Comparison of ENCODE assay signal across 8 cellular contexts in the genomic region with DNA sequence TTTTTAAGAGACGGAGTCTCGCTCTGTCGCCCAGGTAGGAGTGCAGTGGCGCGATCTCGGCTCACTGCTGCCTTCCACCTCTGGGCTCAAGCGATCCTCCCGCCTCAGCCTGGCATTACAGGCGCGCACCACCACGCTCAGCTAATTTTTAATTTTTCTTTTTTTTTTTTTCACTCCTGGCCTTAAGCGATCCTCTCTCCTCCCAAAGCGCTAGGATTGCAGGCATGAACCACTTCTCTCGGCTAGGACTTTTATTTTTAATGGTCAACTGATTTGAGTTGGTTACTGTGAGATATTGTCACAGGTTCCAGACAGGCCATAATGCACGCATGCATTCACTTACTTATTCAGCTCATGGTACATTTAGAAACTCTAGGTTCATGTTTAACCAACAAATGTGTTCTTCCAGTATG. TPM values are rescaled to one million over a fixed set of nuclear protein-coding genes. Genes with fewer than 3 reads are reported as not detected.
A peak's percentile ranks its signal among the peaks of the same experiment; 100 is the strongest.
DNase-seq lines count a peak whose midpoint lies in the region; ATAC-seq, FAIRE-seq and TF ChIP-seq lines count a peak whose summit lies in the region.

No MANE protein-coding gene starts in this region.

- ATAC-seq in Right ventricle myocardium inferior = no peak
- ATAC-seq in WTC11 = peak; percentile 2; the same call in 1 of the 2 replicates
- ATAC-seq in GM19467 (IDR thresholded peaks at IDR 0.05; ENCODE audit: unreplicated experiment) = no peak

- peak overlapping the region; percentile 99 for H3K9ac ChIP-seq in keratinocyte (ENCODE audit: control insufficient read depth, extremely low read depth, insufficient read depth, low read length)

- H3K27me3 ChIP-seq in right atrium auricular region (no peaks in the 10 kb centered on the region), keratinocyte (ENCODE audit: control insufficient read depth, extremely low read depth, insufficient read depth, low read length) (no peaks in the 10 kb centered on the region), tibial nerve (no peaks in the 10 kb centered on the region)

- no peak for TF ChIP-seq EP300 in tibial nerve (IDR thresholded peaks at IDR 0.05)

- CTCF ChIA-PET in WTC11 (lab: Charles Lee) = interaction anchor here (3.0 kb wide), 1 partner anchor 10 kb away, joined by 40 read pairs; a partner anchor contains a TSS

- POLR2A ChIA-PET in WTC11 (lab: Charles Lee) = interaction anchor here (2.7 kb wide), 1 partner anchor 9 kb away, joined by 37 read pairs; a partner anchor contains a TSS

- peaks cover 13% of the 10 kb centered on the region for H3K4me1 Mint-ChIP-seq in WTC11

- H3K9me3 ChIP-seq in right atrium auricular region (no peaks in the 10 kb centered on the region), keratinocyte (ENCODE audit: control insufficient read depth, low read depth, low read length) (no peaks in the 10 kb centered on the region), tibial nerve (no peaks in the 10 kb centered on the region)

- peak overlapping the region; percentile 91 to 97 for H3K27ac ChIP-seq in right atrium auricular region
- peak overlapping the region; percentile 99 for H3K27ac ChIP-seq in keratinocyte (ENCODE audit: control insufficient read depth, insufficient read depth, low read length)
- H3K27ac ChIP-seq in tibial nerve = peak overlapping the region; percentile 80 to 96 (median 90)

- no peak for TF ChIP-seq POLR2A in tibial nerve (IDR thresholded peaks at IDR 0.05)

- dilution Hi-C loops in keratinocyte (cut with MboI; ENCODE audit: extremely low pct_ligation_motif_present, low sequenced_read_pairs) = no loop called here

- H3K4me2 ChIP-seq in keratinocyte (ENCODE audit: control insufficient read depth, extremely low read depth, insufficient read depth, low read depth, low read length) = peak overlapping the region; percentile 82

- DNase-seq in right atrium auricular region (ENCODE audit: low spot score) = no peak
- no peak for DNase-seq in Right ventricle myocardium inferior (ENCODE audit: missing footprints)
- DNase-seq in WTC11 (ENCODE audit: low spot score) = no peak
- DNase-seq in keratinocyte (ENCODE audit: low read depth, low spot score) = no peak
- no peak for DNase-seq in tibial nerve (ENCODE audit: low spot score in 2 of 2)
- no peak for DNase-seq in amygdala (lab: John Stamatoyannopoulos, UW)
- no peak for DNase-seq in cerebellar nuclear complex (lab: John Stamatoyannopoulos, UW)

- no peaks in the 10 kb centered on the region for H3K9me3 Mint-ChIP-seq in WTC11

- WGBS in tibial nerve, 2 donors = 8 to 11% methylated on average over 15 of the region's 15 CpGs

- no peak overlapping the region for H3K27ac Mint-ChIP-seq in WTC11

- TF ChIP-seq CTCF in right atrium auricular region (IDR thresholded peaks at IDR 0.05) (no peak), WTC11 (IDR thresholded peaks at IDR 0.05) (no peak), keratinocyte (optimal IDR thresholded peaks at IDR 0.05 in 1 of 3, IDR thresholded peaks at IDR 0.05 in 1 of 3, conservative IDR thresholded peaks at IDR 0.05 in 1 of 3; ENCODE audit: extremely low read depth in 1 of 3, insufficient read depth in 2 of 3, low read length in 3 of 3) (no peak), tibial nerve (IDR thresholded peaks at IDR 0.05) (no peak)

- intact Hi-C loops in Right ventricle myocardium inferior (cut with DNase I) = no loop called here

- H3K36me3 ChIP-seq in right atrium auricular region = peaks cover 24% of the 10 kb centered on the region
- peaks cover 14 to 29% of the 10 kb centered on the region in 2 experiments for H3K36me3 ChIP-seq in keratinocyte (ENCODE audit: control insufficient read depth in 2 of 2, extremely low read depth in 1 of 2, insufficient read depth in 2 of 2, low read length in 2 of 2)
- H3K36me3 ChIP-seq in tibial nerve = peaks cover 0 to 47% (median 0%) of the 10 kb centered on the region in 3 donors

- peaks cover 4% of the 10 kb centered on the region for H3K9me1 ChIP-seq in keratinocyte (ENCODE audit: control insufficient read depth, extremely low read depth, insufficient read depth, low read length)

- H4K20me1 ChIP-seq in keratinocyte (ENCODE audit: control insufficient read depth, extremely low read depth, insufficient read depth, low read length) = no peaks in the 10 kb centered on the region

- FAIRE-seq in keratinocyte (lab: Jason Lieb, UNC) = no peak

- peaks cover 0 to 18% of the 10 kb centered on the region in 2 donors for H3K4me1 ChIP-seq in right atrium auricular region
- H3K4me1 ChIP-seq in keratinocyte (ENCODE audit: control insufficient read depth, extremely low read depth, insufficient read depth, low read length) = peaks cover 31% of the 10 kb centered on the region
- H3K4me1 ChIP-seq in tibial nerve = peaks cover 0 to 19% (median 8%) of the 10 kb centered on the region in 4 donors

- H3K27me3 Mint-ChIP-seq in WTC11 (ENCODE audit: low read depth) = no peaks in the 10 kb centered on the region

- peak overlapping the region; percentile 71 for H2AFZ ChIP-seq in keratinocyte (ENCODE audit: control insufficient read depth, low read length)

- peaks cover 39% of the 10 kb centered on the region for H3K36me3 Mint-ChIP-seq in WTC11

- peak overlapping the region; percentile 95 for H3K4me3 Mint-ChIP-seq in WTC11

- H3K4me3 ChIP-seq in right atrium auricular region = peak overlapping the region; percentile 66 to 75
- H3K4me3 ChIP-seq in keratinocyte (ENCODE audit: control insufficient read depth in 2 of 3, extremely low read depth in 1 of 3, insufficient read depth in 2 of 3, low read depth in 1 of 3, low read length in 3 of 3) = peak overlapping the region; percentile 63 to 91 (median 79)
- H3K4me3 ChIP-seq in tibial nerve = peak overlapping the region; percentile 60 to 85 (median 74)

- peaks cover 23% of the 10 kb centered on the region for H3K79me2 ChIP-seq in keratinocyte (ENCODE audit: control insufficient read depth, insufficient read depth, low read length)

RNA-seq across cellular contexts. Expression of a gene that starts 0.9 kb away (rescaled TPM):
- 1 to 10 TPM; 2.8 to 3.9 TPM for total RNA-seq in right atrium auricular region
- 5.8 TPM for total RNA-seq in Right ventricle myocardium inferior
- total RNA-seq in WTC11 (2021) = 14.6 to 21.7 TPM (median 15.1 TPM) in 3 replicates
- polyA plus RNA-seq in keratinocyte = 4.2 to 9.8 TPM (median 7.4 TPM) in 3 replicates
- polyA plus RNA-seq in keratinocyte (2011; ENCODE audit: low read depth) = 1.9 TPM
- 4.0 and 8.0 TPM in 2 replicates for polyA plus RNA-seq in keratinocyte (2011; cell fraction: cytosol; rRNA removed)
- 6.3 and 8.3 TPM in 2 replicates for polyA plus RNA-seq in keratinocyte (2011; cell fraction: nucleus; rRNA removed)
- polyA plus RNA-seq in keratinocyte (2012; ENCODE audit: low replicate concordance) = 8.0 and 8.4 TPM in 2 replicates
- polyA minus RNA-seq in keratinocyte = 0.92 to 3.0 TPM (median 2.6 TPM) in 3 replicates
- 3.3 TPM for polyA minus RNA-seq in keratinocyte (2011; cell fraction: cytosol; rRNA and poly(A)+ RNA removed)
- polyA minus RNA-seq in keratinocyte (2011; cell fraction: nucleus; rRNA and poly(A)+ RNA removed) = 1.9 and 3.7 TPM in 2 replicates
- total RNA-seq in tibial nerve = 1 to 10 TPM; 2.7 to 5.7 (median 3.4) TPM

RNA-seq across cellular contexts. Expression of a gene that starts 1.0 kb away (rescaled TPM):
- total RNA-seq in right atrium auricular region (10 to 100 TPM in 1 of 2 donors, 1 to 10 TPM in 1; 8.2 to 12.8 TPM), Right ventricle myocardium inferior (16.1 TPM), WTC11 (2021) (119 to 146 TPM (median 128 TPM) in 3 replicates), tibial nerve (100 to 1,000 TPM in 1 of 4 donors, 10 to 100 TPM in 3; 33.3 to 120 (median 69.8) TPM)
- polyA plus RNA-seq in keratinocyte = 47.9 to 59.4 TPM (median 49.7 TPM) in 3 replicates
- 20.4 TPM for polyA plus RNA-seq in keratinocyte (2011; ENCODE audit: low read depth)
- polyA plus RNA-seq in keratinocyte (2011; cell fraction: cytosol; rRNA removed) = 26.0 and 26.5 TPM in 2 replicates
- polyA plus RNA-seq in keratinocyte (2011; cell fraction: nucleus; rRNA removed) = 152 and 177 TPM in 2 replicates
- 33.1 and 42.2 TPM in 2 replicates for polyA plus RNA-seq in keratinocyte (2012; ENCODE audit: low replicate concordance)
- polyA minus RNA-seq in keratinocyte = 72.2 to 162 TPM (median 93.9 TPM) in 3 replicates
- 38.8 TPM for polyA minus RNA-seq in keratinocyte (2011; cell fraction: cytosol; rRNA and poly(A)+ RNA removed)
- 48.7 and 95.7 TPM in 2 replicates for polyA minus RNA-seq in keratinocyte (2011; cell fraction: nucleus; rRNA and poly(A)+ RNA removed)

RNA-seq across cellular contexts. Expression of a gene that starts 9.0 kb away (rescaled TPM):
- total RNA-seq in right atrium auricular region (10 to 100 TPM; 26.7 to 30.1 TPM), Right ventricle myocardium inferior (44.5 TPM), WTC11 (2021) (38.1 to 49.6 TPM (median 42.0 TPM) in 3 replicates), tibial nerve (100 to 1,000 TPM in 1 of 4 donors, 10 to 100 TPM in 3; 53.6 to 107 (median 79.4) TPM)
- polyA plus RNA-seq in keratinocyte = 73.0 to 95.5 TPM (median 84.9 TPM) in 3 replicates
- 120 TPM for polyA plus RNA-seq in keratinocyte (2011; ENCODE audit: low read depth)
- 43.6 and 94.9 TPM in 2 replicates for polyA plus RNA-seq in keratinocyte (2011; cell fraction: cytosol; rRNA removed)
- polyA plus RNA-seq in keratinocyte (2011; cell fraction: nucleus; rRNA removed) = 182 and 183 TPM in 2 replicates
- polyA plus RNA-seq in keratinocyte (2012; ENCODE audit: low replicate concordance) = 50.2 and 59.5 TPM in 2 replicates
- polyA minus RNA-seq in keratinocyte = 73.4 to 90.5 TPM (median 86.5 TPM) in 3 replicates
- polyA minus RNA-seq in keratinocyte (2011; cell fraction: cytosol; rRNA and poly(A)+ RNA removed) = 26.1 TPM
- polyA minus RNA-seq in keratinocyte (2011; cell fraction: nucleus; rRNA and poly(A)+ RNA removed) = 40.0 and 92.5 TPM in 2 replicates

RNA-seq across cellular contexts. Expression of a gene that starts 49.2 kb away (rescaled TPM):
- total RNA-seq in right atrium auricular region (10 to 100 TPM; 16.4 to 17.6 TPM), Right ventricle myocardium inferior (21.3 TPM), WTC11 (2021) (44.4 to 47.3 TPM (median 47.0 TPM) in 3 replicates), tibial nerve (10 to 100 TPM; 21.0 to 31.5 (median 26.8) TPM)
- 48.5 to 72.4 TPM (median 51.8 TPM) in 3 replicates for polyA plus RNA-seq in keratinocyte
- 19.7 TPM for polyA plus RNA-seq in keratinocyte (2011; ENCODE audit: low read depth)
- 39.8 and 57.1 TPM in 2 replicates for polyA plus RNA-seq in keratinocyte (2011; cell fraction: cytosol; rRNA removed)
- polyA plus RNA-seq in keratinocyte (2011; cell fraction: nucleus; rRNA removed) = 27.7 and 35.5 TPM in 2 replicates
- 36.8 and 48.5 TPM in 2 replicates for polyA plus RNA-seq in keratinocyte (2012; ENCODE audit: low replicate concordance)
- polyA minus RNA-seq in keratinocyte = 5.5 to 15.8 TPM (median 12.1 TPM) in 3 replicates
- 8.2 TPM for polyA minus RNA-seq in keratinocyte (2011; cell fraction: cytosol; rRNA and poly(A)+ RNA removed)
- polyA minus RNA-seq in keratinocyte (2011; cell fraction: nucleus; rRNA and poly(A)+ RNA removed) = 4.0 and 7.4 TPM in 2 replicates

RNA-seq across cellular contexts. Expression of a gene that starts 56.0 kb away (rescaled TPM):
- total RNA-seq in right atrium auricular region (10 to 100 TPM; 10.5 to 17.3 TPM), Right ventricle myocardium inferior (15.7 TPM), WTC11 (2021) (34.8 to 38.0 TPM (median 35.9 TPM) in 3 replicates), tibial nerve (10 to 100 TPM in 1 of 4 donors, 1 to 10 TPM in 2, under 1 TPM in 1; 0.78 to 14.7 (median 6.9) TPM)
- polyA plus RNA-seq in keratinocyte = 11.0 to 14.3 TPM (median 11.4 TPM) in 3 replicates
- polyA plus RNA-seq in keratinocyte (2011; ENCODE audit: low read depth) = 3.2 TPM
- 12.4 and 13.7 TPM in 2 replicates for polyA plus RNA-seq in keratinocyte (2011; cell fraction: cytosol; rRNA removed)
- polyA plus RNA-seq in keratinocyte (2011; cell fraction: nucleus; rRNA removed) = 23.6 and 25.8 TPM in 2 replicates
- 6.5 and 22.5 TPM in 2 replicates for polyA plus RNA-seq in keratinocyte (2012; ENCODE audit: low replicate concordance)
- polyA minus RNA-seq in keratinocyte = 8.0 to 17.2 TPM (median 15.3 TPM) in 3 replicates
- polyA minus RNA-seq in keratinocyte (2011; cell fraction: cytosol; rRNA and poly(A)+ RNA removed) = 12.7 TPM
- polyA minus RNA-seq in keratinocyte (2011; cell fraction: nucleus; rRNA and poly(A)+ RNA removed) = 4.2 and 5.5 TPM in 2 replicates
